In genomic region chr10:59435707-59436106, GRCh38 we compare ENCODE assay signal across 19 cellular contexts.
"Had no signal": no experiment of that assay in that cellular context is flagged by ENCODE, and none has a peak within 500 bp of the region (broad histone marks: within the 10 kb centered on the region; RNA-seq: fewer than 3 reads in every experiment).

No MANE protein-coding gene starts in this region.

- H3K27me3 Mint-ChIP-seq: activated CD4-positive, alpha-beta memory T cell treated with anti-CD3 and anti-CD28 coated beads, Interleukin-2, amount 10 ng/mL, durations not matched to agents 7 days and 5 days; activated CD8-positive, alpha-beta memory T cell treated with anti-CD3 and anti-CD28 coated beads, Interleukin-2, amount 10 ng/mL, durations not matched to agents 7 days and 5 days; stimulated activated memory B cell treated with anti-CD40 and anti-IgM and Interleukin-4, amounts not matched to agents 10 μg/mL and 1 μg/mL and 100 μg/mL, for 72 hours had no signal

- H3K9me3 ChIP-seq: breast epithelium, gastroesophageal sphincter, prostate gland, thoracic aorta, upper lobe of left lung had no signal

- H3K4me3 Mint-ChIP-seq: activated CD4-positive, alpha-beta memory T cell treated with anti-CD3 and anti-CD28 coated beads, Interleukin-2, amount 10 ng/mL, durations not matched to agents 7 days and 5 days; activated CD8-positive, alpha-beta memory T cell treated with anti-CD3 and anti-CD28 coated beads, Interleukin-2, amount 10 ng/mL, durations not matched to agents 7 days and 5 days; stimulated activated memory B cell treated with anti-CD40 and anti-IgM and Interleukin-4, amounts not matched to agents 10 μg/mL and 1 μg/mL and 100 μg/mL, for 72 hours; T-helper 2 cell treated with Interferon-gamma antibody and Interleukin-4, amounts not matched to agents 5 μg/mL and 100 μg/mL, for 36 hours had no signal

- H3K36me3 ChIP-seq: breast epithelium, gastroesophageal sphincter, prostate gland, spleen, thoracic aorta, upper lobe of left lung had no signal

- H3K4me1 ChIP-seq: breast epithelium, prostate gland, spleen, upper lobe of left lung had no signal

- H3K27me3 ChIP-seq: breast epithelium, gastroesophageal sphincter, spleen, upper lobe of left lung had no signal

- H3K27ac ChIP-seq: breast epithelium, coronary artery, gastroesophageal sphincter, prostate gland, spleen, thoracic aorta, upper lobe of left lung had no signal

- H3K9me3 Mint-ChIP-seq: activated CD4-positive, alpha-beta memory T cell treated with anti-CD3 and anti-CD28 coated beads, Interleukin-2, amount 10 ng/mL, durations not matched to agents 7 days and 5 days had no signal

- ATAC-seq: activated CD8-positive, alpha-beta memory T cell treated with anti-CD3 and anti-CD28 coated beads, Interleukin-2, amount 10 ng/mL, durations not matched to agents 7 days and 5 days; esophagus mucosa; gastroesophageal sphincter; left lobe of liver; sciatic nerve; stimulated activated memory B cell treated with anti-CD40 and anti-IgM and Interleukin-4, amounts not matched to agents 10 μg/mL and 1 μg/mL and 100 μg/mL, for 72 hours had no signal

- H3K27ac Mint-ChIP-seq: activated CD4-positive, alpha-beta memory T cell treated with anti-CD3 and anti-CD28 coated beads, Interleukin-2, amount 10 ng/mL, durations not matched to agents 7 days and 5 days; activated CD8-positive, alpha-beta memory T cell treated with anti-CD3 and anti-CD28 coated beads, Interleukin-2, amount 10 ng/mL, durations not matched to agents 7 days and 5 days; stimulated activated memory B cell treated with anti-CD40 and anti-IgM and Interleukin-4, amounts not matched to agents 10 μg/mL and 1 μg/mL and 100 μg/mL, for 72 hours; T-helper 2 cell treated with Interferon-gamma antibody and Interleukin-4, amounts not matched to agents 5 μg/mL and 100 μg/mL, for 36 hours had no signal

- H3K36me3 Mint-ChIP-seq: activated CD8-positive, alpha-beta memory T cell treated with anti-CD3 and anti-CD28 coated beads, Interleukin-2, amount 10 ng/mL, durations not matched to agents 7 days and 5 days; stimulated activated memory B cell treated with anti-CD40 and anti-IgM and Interleukin-4, amounts not matched to agents 10 μg/mL and 1 μg/mL and 100 μg/mL, for 72 hours had no signal

- H3K4me1 Mint-ChIP-seq: activated CD4-positive, alpha-beta memory T cell treated with anti-CD3 and anti-CD28 coated beads, Interleukin-2, amount 10 ng/mL, durations not matched to agents 7 days and 5 days; activated CD8-positive, alpha-beta memory T cell treated with anti-CD3 and anti-CD28 coated beads, Interleukin-2, amount 10 ng/mL, durations not matched to agents 7 days and 5 days; stimulated activated memory B cell treated with anti-CD40 and anti-IgM and Interleukin-4, amounts not matched to agents 10 μg/mL and 1 μg/mL and 100 μg/mL, for 72 hours had no signal

- H3K4me3 ChIP-seq: breast epithelium, coronary artery, gastroesophageal sphincter, lung, prostate gland, spleen, thoracic aorta, upper lobe of left lung had no signal

- DNase-seq: activated CD4-positive, alpha-beta memory T cell treated with anti-CD3 and anti-CD28 coated beads, Interleukin-2, amount 10 ng/mL, durations not matched to agents 7 days and 5 days; activated CD4-positive, alpha-beta T cell treated with anti-CD3 and anti-CD28 coated beads for 48 hours; activated CD4-positive, CD25-positive, alpha-beta regulatory T cell; activated CD8-positive, alpha-beta memory T cell treated with anti-CD3 and anti-CD28 coated beads, Interleukin-2, amount 10 ng/mL, durations not matched to agents 7 days and 5 days; activated naive CD4-positive, alpha-beta T cell treated with Interleukin-2 at 50 U/mL for 16 hours; spleen; stimulated activated CD4-positive, alpha-beta T cell treated with anti-CD3 and anti-CD28 coated beads, Interleukin-4, amount 100 ng/mL, for 4 hours; upper lobe of left lung had no signal
